8 cellular contexts compared by ENCODE assay signal in the genomic region with DNA sequence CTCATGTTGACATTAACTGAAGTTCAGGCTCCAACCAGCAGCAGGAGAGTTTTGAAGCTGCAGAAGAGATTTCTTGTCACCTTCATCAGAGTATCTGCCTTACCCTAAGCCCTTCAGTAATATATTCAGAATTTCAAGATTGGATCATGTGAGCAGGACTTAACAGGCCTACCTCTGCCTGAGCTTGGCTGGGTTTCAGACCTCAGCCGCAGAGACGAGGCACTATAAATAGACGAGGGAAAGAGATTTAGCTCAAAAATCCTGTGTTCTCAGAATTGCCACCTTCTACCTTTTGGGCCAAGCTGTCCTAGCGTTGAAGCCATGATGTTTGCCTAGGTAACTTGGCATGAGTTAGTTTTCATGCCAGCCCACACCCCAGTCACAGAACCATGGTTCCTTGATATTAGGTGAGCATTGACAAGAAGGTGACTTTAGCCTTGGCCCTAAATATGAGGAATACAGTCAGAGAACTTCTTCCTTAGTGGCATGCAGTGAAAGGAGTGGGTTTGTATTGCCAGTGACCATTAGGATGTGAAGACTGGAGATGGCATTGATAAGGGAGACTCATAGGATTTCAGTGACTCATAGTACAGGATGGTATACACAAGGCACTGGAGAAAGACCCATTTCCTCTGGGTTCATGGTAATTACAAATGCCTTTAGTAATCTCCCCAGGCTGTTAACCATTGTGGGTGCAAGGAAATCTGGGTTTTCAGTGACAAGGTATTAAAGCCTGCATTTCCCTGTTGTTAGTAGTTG.
DNase-seq lines count a peak whose midpoint lies in the region; ATAC-seq, FAIRE-seq and TF ChIP-seq lines count a peak whose summit lies in the region.

No MANE protein-coding gene starts in this region.

- peak; percentile 63 for ATAC-seq in GM12878
- ATAC-seq in HG03520 (IDR thresholded peaks at IDR 0.05; ENCODE audit: unreplicated experiment): no peak
- no peak for ATAC-seq in GM18498 (IDR thresholded peaks at IDR 0.05; ENCODE audit: unreplicated experiment)

- peaks cover 20% of the 10 kb centered on the region for H3K4me1 ChIP-seq in GM12878 (ENCODE audit: control insufficient read depth, insufficient read depth, low read length)
- H3K4me1 ChIP-seq in mesodermal cell (ENCODE audit: control insufficient read depth, insufficient read depth, low read length, poor library complexity, severe bottlenecking): peaks cover 64% of the 10 kb centered on the region

- H3K4me1 Mint-ChIP-seq in Calu3 (ENCODE audit: low read depth, unreplicated experiment): no peaks in the 10 kb centered on the region

- SMC1A ChIA-PET in GM12878 (lab: Charles Lee; ENCODE audit: uncharacterized antibody, unreplicated experiment): interaction anchor here (0.7 to 10.8 kb wide), 7 partner anchors 9 to 57 kb away, joined by 3 to 102 read pairs (median 3); no protein-coding TSS in a partner anchor

- TF ChIP-seq CTCF in GM12878 (IDR thresholded peaks at IDR 0.05 in 2 of 3, conservative IDR thresholded peaks at IDR 0.05 in 1 of 3; ENCODE audit: control insufficient read depth in 2 of 3, extremely low read depth in 1 of 3, insufficient read depth in 1 of 3, low read depth in 3 of 3, low read length in 3 of 3) (no peak), Calu3 (IDR thresholded peaks at IDR 0.05; ENCODE audit: unreplicated experiment) (no peak)

- TF ChIP-seq POLR2A in GM12878 (IDR thresholded peaks at IDR 0.05; ENCODE audit: low read depth, low read length): no peak

- no peak for TF ChIP-seq EP300 in GM12878 (IDR thresholded peaks at IDR 0.05; ENCODE audit: borderline replicate concordance in 1 of 2, control insufficient read depth in 1 of 2, low read depth in 2 of 2, low read length in 2 of 2)

- 81% methylated on average over 4 of the region's 4 CpGs for WGBS in GM12878 (ENCODE audit: insufficient coverage, insufficient replicate concordance, low lambda C conversion rate, missing lambda C conversion rate)
- WGBS in mesodermal cell (ENCODE audit: insufficient coverage in 2 of 2), 2 experiments: 84 to 97% methylated on average over 4 of the region's 4 CpGs

- POLR2A ChIA-PET in GM12878 (lab: Charles Lee): interaction anchor here (1.0 to 2.1 kb wide), 5 partner anchors 8 to 40 kb away, joined by 3 to 12 read pairs (median 4); no protein-coding TSS in a partner anchor

- no TSS peak for BruUV-seq in GM12878 (replicated peaks; lab: Mats Ljungman, UMichigan)
- no TSS peak for BruUV-seq in Calu3 (replicated peaks; lab: Mats Ljungman, UMichigan)

- no peaks in the 10 kb centered on the region for H3K9me3 Mint-ChIP-seq in Calu3 (ENCODE audit: low read depth, unreplicated experiment)

- H3K79me2 ChIP-seq in GM12878 (ENCODE audit: control insufficient read depth, insufficient read depth, low read length): peaks cover 7% of the 10 kb centered on the region

- DNase-seq in AG20443 (ENCODE audit: low spot score) (peak; percentile 20), HS-5 (ENCODE audit: low read depth) (peak; percentile 43), GM12878 (ENCODE audit: low read depth, low spot score) (no peak), COR-L47 (lab: John Stamatoyannopoulos, UW) (no peak), Calu3 (no peak)

- H3K36me3 ChIP-seq in GM12878 (ENCODE audit: control insufficient read depth in 2 of 2, insufficient read depth in 2 of 2, low read length in 1 of 2): peaks cover 0 to 3% of the 10 kb centered on the region in 2 experiments; a peak in 1 of 4 replicates
- H3K36me3 ChIP-seq in mesodermal cell (ENCODE audit: control insufficient read depth, insufficient read depth, low read length): peaks cover 25% of the 10 kb centered on the region

- no peak overlapping the region for H2AFZ ChIP-seq in GM12878 (ENCODE audit: control insufficient read depth, low read depth, low read length)

- H3K27ac Mint-ChIP-seq in Calu3 (ENCODE audit: unreplicated experiment): no peak overlapping the region

- no peak for FAIRE-seq in GM12878 (lab: Jason Lieb, UNC)

- H3K9ac ChIP-seq in GM12878 (ENCODE audit: control insufficient read depth, insufficient read depth, low read length): no peak overlapping the region

- TF ChIP-seq RAD21 in GM12878 (IDR thresholded peaks at IDR 0.05; ENCODE audit: insufficient read depth, low read depth, low read length): no peak

- H3K9me3 ChIP-seq in GM12878 (replicated peaks; ENCODE audit: control insufficient read depth, insufficient read depth, low read length) (no peaks in the 10 kb centered on the region), mesodermal cell (ENCODE audit: control insufficient read depth, low read length) (no peaks in the 10 kb centered on the region)

- H3K36me3 Mint-ChIP-seq in Calu3 (ENCODE audit: insufficient read depth, unreplicated experiment): no peaks in the 10 kb centered on the region

- H4K20me1 ChIP-seq in GM12878 (ENCODE audit: control insufficient read depth, insufficient read depth): no peaks in the 10 kb centered on the region

- H3K4me2 ChIP-seq in GM12878 (ENCODE audit: control insufficient read depth, insufficient read depth): peak overlapping the region; percentile 34; the same call in 1 of the 2 replicates

- no peaks in the 10 kb centered on the region for H3K27me3 ChIP-seq in GM12878 (replicated peaks in 1 of 2; ENCODE audit: control insufficient read depth in 2 of 2, insufficient read depth in 2 of 2, low read length in 1 of 2)

- no peaks in the 10 kb centered on the region for H3K27me3 Mint-ChIP-seq in Calu3 (ENCODE audit: unreplicated experiment)

- RAD21 ChIA-PET in GM12878 (lab: Charles Lee; ENCODE audit: unreplicated experiment): interaction anchor here (0.9 to 2.6 kb wide), 5 partner anchors 10 to 191 kb away, joined by 3 to 14 read pairs (median 3); no protein-coding TSS in a partner anchor

- intact Hi-C loops in GM12878 (cut with micrococcal nuclease; ENCODE audit: unreplicated experiment): no loop called here
- intact Hi-C loops in Calu3 (cut with micrococcal nuclease; ENCODE audit: unreplicated experiment): no loop called here

- H3K4me3 Mint-ChIP-seq in Calu3 (ENCODE audit: low read depth, unreplicated experiment): no peak overlapping the region

- in situ Hi-C loops in GM12878 (cut with MboI): no loop called here

- CTCF ChIA-PET in GM12878 (lab: Yijun Ruan, JAX) (interaction anchor here (0.7 to 1.4 kb wide), 7 partner anchors 9 to 237 kb away, joined by 3 to 5 read pairs (median 3); no protein-coding TSS in a partner anchor), Calu3 (lab: Charles Lee) (no interaction called here)

- H3K4me3 ChIP-seq in GM12878 (no peak overlapping the region), mesodermal cell (ENCODE audit: extremely low read depth, insufficient read depth, low read length, poor library complexity, severe bottlenecking) (no peak overlapping the region)

- H3K27ac ChIP-seq in GM12878 (ENCODE audit: control insufficient read depth, insufficient read depth): peak overlapping the region; percentile 67
- H3K27ac ChIP-seq in mesodermal cell (ENCODE audit: low read depth, low read length, severe bottlenecking): peak overlapping the region; percentile 95

TF ChIP-seq in GM12878, 131 proteins besides CTCF, POLR2A, EP300 and RAD21 (continues in another document):
- 0 out of 2 replicates have a peak, but pooled peaks have one; percentile 20 for TF ChIP-seq ZNF687 (IDR thresholded peaks at IDR 0.05)

Comparison
In these comparisons a context has a peak if more than half of its experiments do, and no peak if none do; other contexts are left out.
1. DNase-seq: peak in AG20443 (single experiment) and HS-5 (single experiment); none in GM12878 (single experiment), COR-L47 (single experiment) and Calu3 (single experiment).